16 cellular contexts compared by ENCODE assay signal in genomic region chr4:149801416-149801815, GRCh38. TPM values are rescaled to one million over a fixed set of nuclear protein-coding genes. Genes with fewer than 3 reads are reported as not detected.
DNase-seq lines count a peak whose midpoint lies in the region; ATAC-seq and TF ChIP-seq lines count a peak whose summit lies in the region.
"Had no signal": no experiment of that assay in that cellular context is flagged by ENCODE, and none has a peak within 500 bp of the region (broad histone marks: within the 10 kb centered on the region; RNA-seq: fewer than 3 reads in every experiment).

No MANE protein-coding gene starts in this region.

- no peaks in the 10 kb centered on the region for H3K4me1 Mint-ChIP-seq in activated CD8-positive, alpha-beta memory T cell treated with anti-CD3 and anti-CD28 coated beads, Interleukin-2, amount 10 ng/mL, durations not matched to agents 7 days and 5 days

- DNase-seq in AG10803 (ENCODE audit: low read depth) = peak; percentile 76
- peak; percentile 37 for DNase-seq in GM04504 (ENCODE audit: low read depth)
- DNase-seq in fibroblast of gingiva (ENCODE audit: low read depth) = peak; percentile 63
- peak; percentile 80 for DNase-seq in fibroblast of villous mesenchyme (ENCODE audit: low read depth)
- DNase-seq in activated CD8-positive, alpha-beta memory T cell treated with anti-CD3 and anti-CD28 coated beads, Interleukin-2, amount 10 ng/mL, durations not matched to agents 7 days and 5 days = no peak
- DNase-seq in NCI-H526 (lab: John Stamatoyannopoulos, UW) = no peak
- DNase-seq in NOMO-1 (lab: John Stamatoyannopoulos, UW; ENCODE audit: unreplicated experiment in 2 of 2) = no peak
- DNase-seq: AML-193; Caco-2; CD4-positive, alpha-beta T cell; GDM1; GM23248 had no signal

- no peaks in the 10 kb centered on the region for H3K27me3 Mint-ChIP-seq in activated CD8-positive, alpha-beta memory T cell treated with anti-CD3 and anti-CD28 coated beads, Interleukin-2, amount 10 ng/mL, durations not matched to agents 7 days and 5 days
- H3K27me3 Mint-ChIP-seq: CD4-positive, alpha-beta T cell had no signal

- no peaks in the 10 kb centered on the region for H3K9me3 Mint-ChIP-seq in activated CD8-positive, alpha-beta memory T cell treated with anti-CD3 and anti-CD28 coated beads, Interleukin-2, amount 10 ng/mL, durations not matched to agents 7 days and 5 days (ENCODE audit: low read depth)

- CTCF ChIA-PET in activated CD8-positive, alpha-beta memory T cell treated with anti-CD3 and anti-CD28 coated beads, Interleukin-2, amount 10 ng/mL, durations not matched to agents 7 days and 5 days (lab: Charles Lee) = no interaction called here

- H3K36me3 Mint-ChIP-seq in activated CD8-positive, alpha-beta memory T cell treated with anti-CD3 and anti-CD28 coated beads, Interleukin-2, amount 10 ng/mL, durations not matched to agents 7 days and 5 days = no peaks in the 10 kb centered on the region

- no peak overlapping the region for H3K27ac Mint-ChIP-seq in activated CD8-positive, alpha-beta memory T cell treated with anti-CD3 and anti-CD28 coated beads, Interleukin-2, amount 10 ng/mL, durations not matched to agents 7 days and 5 days
- H3K27ac Mint-ChIP-seq: CD4-positive, alpha-beta T cell had no signal

- no peak for TF ChIP-seq CTCF in AG10803 (conservative IDR thresholded peaks at IDR 0.05; ENCODE audit: low read length)
- no peak for TF ChIP-seq CTCF in fibroblast of villous mesenchyme (IDR thresholded peaks at IDR 0.05; ENCODE audit: insufficient read depth, low read depth, low read length)

- H3K4me3 ChIP-seq in AG10803 (ENCODE audit: low read length) (no peak overlapping the region), fibroblast of villous mesenchyme (ENCODE audit: low read depth, low read length) (no peak overlapping the region)
- H3K4me3 ChIP-seq: GM12878, GM23248, HAP-1 had no signal

- no peak for ATAC-seq in activated CD8-positive, alpha-beta memory T cell treated with anti-CD3 and anti-CD28 coated beads, Interleukin-2, amount 10 ng/mL, durations not matched to agents 7 days and 5 days
- ATAC-seq: GM12878 had no signal

- no peak overlapping the region for H3K4me3 Mint-ChIP-seq in activated CD8-positive, alpha-beta memory T cell treated with anti-CD3 and anti-CD28 coated beads, Interleukin-2, amount 10 ng/mL, durations not matched to agents 7 days and 5 days
- H3K4me3 Mint-ChIP-seq: CD4-positive, alpha-beta T cell had no signal

RNA-seq across cellular contexts. Expression of gene IQCM, which starts 14.2 kb away (rescaled TPM):
- not detected in 2 replicates for total RNA-seq in fibroblast of villous mesenchyme
- not detected for total RNA-seq in activated CD8-positive, alpha-beta memory T cell treated with anti-CD3 and anti-CD28 coated beads, Interleukin-2, amount 10 ng/mL, durations not matched to agents 7 days and 5 days
- total RNA-seq: Caco-2; CD4-positive, alpha-beta T cell; GM12878; H4; HT-29 had no signal

Comparison
In these comparisons a context has a peak if more than half of its experiments do, and no peak if none do; other contexts are left out.
1. DNase-seq: peak in AG10803 (single experiment), GM04504 (single experiment), fibroblast of gingiva (single experiment) and fibroblast of villous mesenchyme (single experiment); none in activated CD8-positive, alpha-beta memory T cell treated with anti-CD3 and anti-CD28 coated beads, Interleukin-2, amount 10 ng/mL, durations not matched to agents 7 days and 5 days (single experiment), NCI-H526 (0 of 2) and NOMO-1 (0 of 2).